ENCODE assay signal across 8 cellular contexts in the genomic region with DNA sequence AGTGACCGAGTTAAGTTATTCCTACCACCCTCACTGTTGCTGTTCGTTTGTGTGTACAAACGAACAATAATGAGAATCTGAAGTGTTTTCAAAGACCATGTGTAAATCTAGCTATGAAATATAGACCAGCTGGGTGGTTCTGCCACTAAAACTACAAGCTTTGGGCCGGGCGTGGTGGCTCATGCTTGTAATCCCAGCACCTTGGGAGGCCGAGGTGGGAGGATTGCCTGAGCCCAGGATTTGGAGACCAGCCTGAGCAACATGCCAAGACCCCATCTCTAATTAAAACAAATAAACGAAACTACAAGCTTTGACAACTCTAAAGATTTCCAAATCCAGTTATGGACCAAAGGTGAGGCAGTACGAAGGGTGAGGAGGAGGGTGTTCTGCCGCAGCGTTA. TPM values are rescaled to one million over a fixed set of nuclear protein-coding genes. Genes with fewer than 3 reads are reported as not detected.
A peak's percentile ranks its signal among the peaks of the same experiment; 100 is the strongest.
DNase-seq lines count a peak whose midpoint lies in the region; ATAC-seq and TF ChIP-seq lines count a peak whose summit lies in the region.

No MANE protein-coding gene starts in this region.

- 84% methylated on average over 10 of the region's 10 CpGs for WGBS in esophagus squamous epithelium, 2 donors

- CTCF ChIA-PET in Panc1 (lab: Charles Lee) = no interaction called here

- H3K9me3 ChIP-seq in Panc1 (ENCODE audit: control insufficient read depth, insufficient read depth, low read depth, low read length) (no peaks in the 10 kb centered on the region), esophagus squamous epithelium (no peaks in the 10 kb centered on the region)

- TF ChIP-seq CTCF in Panc1 (IDR thresholded peaks at IDR 0.05) = no peak
- no peak for TF ChIP-seq CTCF in esophagus squamous epithelium (IDR thresholded peaks at IDR 0.05)
- TF ChIP-seq CTCF in omental fat pad (IDR thresholded peaks at IDR 0.05) = no peak

- H3K4me3 ChIP-seq in GM08714 (ENCODE audit: low read length) = peak overlapping the region; percentile 97
- peak overlapping the region; percentile 97 to 98 for H3K4me3 ChIP-seq in Panc1 (ENCODE audit: low read depth in 2 of 2, low read length in 2 of 2)
- H3K4me3 ChIP-seq in esophagus squamous epithelium = peak overlapping the region in 3 of 4 donors; percentile 87 to 92 (median 89)
- peak overlapping the region; percentile 58 for H3K4me3 ChIP-seq in rectal smooth muscle tissue (ENCODE audit: low read length)

- in situ Hi-C loops in Panc1 (cut with HindIII; ENCODE audit: low pct_unique_long_range_greater_than_20kb, low sequenced_read_pairs) = no loop called here

- H3K27me3 ChIP-seq in Panc1 (ENCODE audit: control insufficient read depth, insufficient read depth, low read length) (no peaks in the 10 kb centered on the region), esophagus squamous epithelium (no peaks in the 10 kb centered on the region), rectal smooth muscle tissue (ENCODE audit: control insufficient read depth, insufficient read depth, low read length) (no peaks in the 10 kb centered on the region)

- no TSS peak for BruUV-seq in Panc1 (replicated peaks; lab: Mats Ljungman, UMichigan)

- POLR2A ChIA-PET in Panc1 (lab: Charles Lee) = interaction anchor here (0.9 to 1.0 kb wide), 2 partner anchors 83 to 114 kb away, joined by 3 to 4 read pairs; no protein-coding TSS in a partner anchor

- intact Hi-C loops in Panc1 (cut with micrococcal nuclease; ENCODE audit: unreplicated experiment) (no loop called here), esophagus squamous epithelium (cut with DNase I) (no loop called here)

- no peak for DNase-seq in Panc1 (ENCODE audit: low read depth, low spot score)
- DNase-seq in esophagus squamous epithelium (lab: John Stamatoyannopoulos, UW) = no peak
- no peak for DNase-seq in hypothalamus (lab: John Stamatoyannopoulos, UW)
- no peak for DNase-seq in omental fat pad (ENCODE audit: low spot score)

- no peak for TF ChIP-seq POLR2A in esophagus squamous epithelium (IDR thresholded peaks at IDR 0.05)

- H3K4me1 ChIP-seq in Panc1 (ENCODE audit: control insufficient read depth, insufficient read depth, low read length) (peaks cover 22% of the 10 kb centered on the region), esophagus squamous epithelium (peaks cover 9 to 44% (median 16%) of the 10 kb centered on the region in 3 donors), rectal smooth muscle tissue (ENCODE audit: control insufficient read depth, insufficient read depth, low read length) (peaks cover 15% of the 10 kb centered on the region)

- no peak overlapping the region for H3K9ac ChIP-seq in rectal smooth muscle tissue (ENCODE audit: low read length)

- H3K36me3 ChIP-seq in Panc1 (ENCODE audit: control insufficient read depth, insufficient read depth, low read length) (peaks cover 29% of the 10 kb centered on the region), esophagus squamous epithelium (peaks cover 0 to 61% (median 31%) of the 10 kb centered on the region in 3 donors), rectal smooth muscle tissue (ENCODE audit: control insufficient read depth, insufficient read depth, low read length) (peaks cover 16% of the 10 kb centered on the region)

- no peak for ATAC-seq in Panc1
- ATAC-seq in HG02870 (IDR thresholded peaks at IDR 0.05; ENCODE audit: unreplicated experiment) = no peak
- ATAC-seq in HG02852 (IDR thresholded peaks at IDR 0.05; ENCODE audit: unreplicated experiment) = no peak
- ATAC-seq in omental fat pad (ENCODE audit: low FRiP score) = no peak

- H3K27ac ChIP-seq in Panc1 (ENCODE audit: low read length) = peak overlapping the region; percentile 97; the same call in 1 of the 2 replicates
- no peak overlapping the region for H3K27ac ChIP-seq in esophagus squamous epithelium
- no peak overlapping the region for H3K27ac ChIP-seq in rectal smooth muscle tissue (ENCODE audit: low read depth, low read length)

RNA-seq across cellular contexts. Expression of gene RECQL5, which starts 1.0 kb away (rescaled TPM):
- total RNA-seq in Panc1 (2021; ENCODE audit: unreplicated experiment) (46.1 TPM), esophagus squamous epithelium (10 to 100 TPM; 25.1 to 82.8 (median 34.0) TPM), omental fat pad (10 to 100 TPM; 10.9 to 20.6 (median 13.3) TPM)
- 34.1 TPM for polyA plus RNA-seq in Panc1 (2012; ENCODE audit: insufficient read length)

RNA-seq across cellular contexts. Expression of gene SAP30BP, which starts 1.2 kb away (rescaled TPM):
- total RNA-seq in Panc1 (2021; ENCODE audit: unreplicated experiment) (138 TPM), esophagus squamous epithelium (10 to 100 TPM; 33.9 to 72.7 (median 44.4) TPM), omental fat pad (100 to 1,000 TPM in 1 of 4 donors, 10 to 100 TPM in 3; 52.9 to 105 (median 68.8) TPM)
- polyA plus RNA-seq in Panc1 (2012; ENCODE audit: insufficient read length) = 89.8 TPM

RNA-seq across cellular contexts. Expression of gene SMIM5, which starts 32.7 kb away (rescaled TPM):
- total RNA-seq in Panc1 (2021; ENCODE audit: unreplicated experiment) (0.10 TPM), esophagus squamous epithelium (10 to 100 TPM in 1 of 4 donors, 1 to 10 TPM in 3; 7.4 to 16.8 (median 8.6) TPM), omental fat pad (1 to 10 TPM in 2 of 4 donors, under 1 TPM in 2; 0.31 to 2.0 (median 1.0) TPM)
- polyA plus RNA-seq in Panc1 (2012; ENCODE audit: insufficient read length) = 0.24 TPM

RNA-seq across cellular contexts. Expression of gene ITGB4, which starts 55.3 kb away (rescaled TPM):
- total RNA-seq in Panc1 (2021; ENCODE audit: unreplicated experiment) (100 TPM), esophagus squamous epithelium (100 to 1,000 TPM in 1 of 4 donors, 10 to 100 TPM in 3; 60.6 to 115 (median 82.3) TPM), omental fat pad (10 to 100 TPM; 10.7 to 27.0 (median 17.3) TPM)
- polyA plus RNA-seq in Panc1 (2012; ENCODE audit: insufficient read length) = 115 TPM
